Comparison of ENCODE assay signal across 8 cellular contexts in genomic region chr11:2929880-2930704, GRCh38. TPM values are rescaled to one million over a fixed set of nuclear protein-coding genes. Genes with fewer than 3 reads are reported as not detected.
DNase-seq lines count a peak whose midpoint lies in the region; TF ChIP-seq lines count a peak whose summit lies in the region.

No MANE protein-coding gene starts in this region.

- H3K27me3 Mint-ChIP-seq in activated CD4-positive, alpha-beta T cell treated with anti-CD3 and anti-CD28 coated beads, Interleukin-2, amount 10 ng/mL, durations not matched to agents 7 days and 5 days = peaks cover 30% of the 10 kb centered on the region

- no peak overlapping the region for H2BK12ac ChIP-seq in neuronal stem cell (ENCODE audit: low read length)

- H3K27ac ChIP-seq in AG04450 (ENCODE audit: low read depth, low read length) (peak overlapping the region; percentile 92), KMS-11 (no peak overlapping the region), neuronal stem cell (replicated peaks; ENCODE audit: low read length) (no peak overlapping the region)

- H3K79me1 ChIP-seq in neuronal stem cell (ENCODE audit: low read depth, low read length) = no peaks in the 10 kb centered on the region

- no peaks in the 10 kb centered on the region; the same call in 1 of the 2 replicates for H3K9me3 ChIP-seq in AG04450 (ENCODE audit: control insufficient read depth, insufficient read depth, low read length)
- peaks cover 11 to 15% of the 10 kb centered on the region in 2 donors for H3K9me3 ChIP-seq in neuronal stem cell (replicated peaks in 1 of 2; ENCODE audit: control insufficient read depth in 2 of 2, insufficient read depth in 1 of 2, low read depth in 1 of 2, low read length in 2 of 2)

- POLR2A ChIA-PET in AG04450 (lab: Yijun Ruan, JAX) = interaction anchor here (0.6 to 2.8 kb wide), 28 partner anchors 11 to 988 kb away, joined by 3 to 32 read pairs (median 3); partner anchors contain the start of genes CARS1, CDKN1C, NAP1L4 and TSSC4
- POLR2A ChIA-PET in activated CD4-positive, alpha-beta T cell treated with anti-CD3 and anti-CD28 coated beads, Interleukin-2, amount 10 ng/mL, durations not matched to agents 7 days and 5 days (lab: Charles Lee) = interaction anchor here (0.6 to 0.7 kb wide), 2 partner anchors 27 to 32 kb away, joined by 3 to 7 read pairs; no protein-coding TSS in a partner anchor

- H3K27me3 ChIP-seq in AG04450 (ENCODE audit: control insufficient read depth, insufficient read depth, low read length) (no peaks in the 10 kb centered on the region), KMS-11 (ENCODE audit: insufficient read depth, low read depth) (peaks cover 26% of the 10 kb centered on the region), neuronal stem cell (ENCODE audit: control insufficient read depth in 3 of 3, insufficient read depth in 3 of 3, low read depth in 1 of 3, low read length in 3 of 3) (peaks cover 29 to 66% (median 50%) of the 10 kb centered on the region in 3 experiments)

- peak overlapping the region; percentile 57 for H3K4me3 Mint-ChIP-seq in activated CD4-positive, alpha-beta T cell treated with anti-CD3 and anti-CD28 coated beads, Interleukin-2, amount 10 ng/mL, durations not matched to agents 7 days and 5 days

- no peak overlapping the region for H2BK15ac ChIP-seq in neuronal stem cell (ENCODE audit: low read length)

- H4K91ac ChIP-seq in neuronal stem cell (ENCODE audit: low read depth, low read length, poor library complexity) = no peak overlapping the region

- no peaks in the 10 kb centered on the region for H3K79me2 ChIP-seq in KMS-11 (ENCODE audit: insufficient read depth, low read depth)

- no peak overlapping the region for H4K8ac ChIP-seq in neuronal stem cell (ENCODE audit: low read depth, low read length)

- no CpG with 5 or more reads among the region's 53 CpGs for WGBS in neuronal stem cell (ENCODE audit: extremely low coverage in 2 of 2, insufficient read length in 2 of 2, insufficient replicate concordance in 1 of 2), 2 donors

- H2AFZ ChIP-seq in KMS-11 (ENCODE audit: low read depth) (peak overlapping the region; percentile 68), neuronal stem cell (ENCODE audit: low read length) (peak overlapping the region; percentile 62)

- H3K23ac ChIP-seq in neuronal stem cell (ENCODE audit: low read depth, low read length, poor library complexity) = peak overlapping the region; percentile 55

- peak overlapping the region; percentile 86 for H3K4me2 ChIP-seq in KMS-11
- peak overlapping the region; percentile 52 for H3K4me2 ChIP-seq in neuronal stem cell (ENCODE audit: insufficient read depth, low read length, poor library complexity, severe bottlenecking)

- H3K4me1 ChIP-seq in KMS-11 (ENCODE audit: low read depth, poor library complexity, severe bottlenecking) (peaks cover 22% of the 10 kb centered on the region), neuronal stem cell (ENCODE audit: control insufficient read depth in 2 of 2, insufficient read depth in 1 of 2, low read depth in 1 of 2, low read length in 2 of 2) (peaks cover 6 to 7% of the 10 kb centered on the region in 2 donors)

- DNase-seq in AG04450 (ENCODE audit: low read depth, low spot score) (peak; percentile 18), GM13977 (ENCODE audit: low spot score) (peak; percentile 89), fibroblast of pulmonary artery (ENCODE audit: low read depth) (no peak), neuronal stem cell (ENCODE audit: low spot score) (peak; percentile 18), putamen (ENCODE audit: low spot score) (no peak), retina (no peak)
- DNase-seq in activated CD4-positive, alpha-beta T cell treated with anti-CD3 and anti-CD28 coated beads, Interleukin-2, amount 10 ng/mL, durations not matched to agents 7 days and 5 days = peak; percentile 34

- H3K36me3 Mint-ChIP-seq in activated CD4-positive, alpha-beta T cell treated with anti-CD3 and anti-CD28 coated beads, Interleukin-2, amount 10 ng/mL, durations not matched to agents 7 days and 5 days (ENCODE audit: low read depth) = no peaks in the 10 kb centered on the region

- peaks cover 2% of the 10 kb centered on the region for H3K9me3 Mint-ChIP-seq in activated CD4-positive, alpha-beta T cell treated with anti-CD3 and anti-CD28 coated beads, Interleukin-2, amount 10 ng/mL, durations not matched to agents 7 days and 5 days

- H3K4me1 Mint-ChIP-seq in activated CD4-positive, alpha-beta T cell treated with anti-CD3 and anti-CD28 coated beads, Interleukin-2, amount 10 ng/mL, durations not matched to agents 7 days and 5 days = peaks cover 36% of the 10 kb centered on the region

- no peak overlapping the region for H2BK5ac ChIP-seq in neuronal stem cell (ENCODE audit: low read length)

- H4K20me1 ChIP-seq in KMS-11 (ENCODE audit: insufficient read depth) = no peaks in the 10 kb centered on the region

- H2AK5ac ChIP-seq in neuronal stem cell (ENCODE audit: low read depth, low read length) = peak overlapping the region; percentile 89

- H3K27ac Mint-ChIP-seq in activated CD4-positive, alpha-beta T cell treated with anti-CD3 and anti-CD28 coated beads, Interleukin-2, amount 10 ng/mL, durations not matched to agents 7 days and 5 days = peak overlapping the region; percentile 14

- in situ Hi-C loops in GM13977 (cut with MboI; ENCODE audit: low pct_unique_long_range_greater_than_20kb, low sequenced_read_pairs, unreplicated experiment) = no loop called here

- no peak overlapping the region for H3K14ac ChIP-seq in neuronal stem cell (ENCODE audit: low read length)

- H3K36me3 ChIP-seq in KMS-11 (ENCODE audit: insufficient read depth) (no peaks in the 10 kb centered on the region), neuronal stem cell (replicated peaks in 1 of 2; ENCODE audit: control insufficient read depth in 2 of 2, insufficient read depth in 2 of 2, low read length in 2 of 2) (no peaks in the 10 kb centered on the region)

- peak overlapping the region; percentile 92 for H3K18ac ChIP-seq in neuronal stem cell (ENCODE audit: low read length)

- peak overlapping the region; percentile 60; the same call in 1 of the 2 replicates for H3K9ac ChIP-seq in KMS-11
- no peak overlapping the region for H3K9ac ChIP-seq in neuronal stem cell (ENCODE audit: low read depth, low read length, poor library complexity)

- CTCF ChIA-PET in AG04450 (lab: Charles Lee) = interaction anchor here (0.6 to 2.3 kb wide), 13 partner anchors 11 to 982 kb away, joined by 3 to 15 read pairs (median 4); no protein-coding TSS in a partner anchor
- CTCF ChIA-PET in activated CD4-positive, alpha-beta T cell treated with anti-CD3 and anti-CD28 coated beads, Interleukin-2, amount 10 ng/mL, durations not matched to agents 7 days and 5 days (lab: Charles Lee) = interaction anchor here (0.7 to 2.8 kb wide), 21 partner anchors 10 to 530 kb away, joined by 3 to 15 read pairs (median 4); partner anchors contain the start of gene TSSC4

- no peak overlapping the region for H2BK120ac ChIP-seq in neuronal stem cell (ENCODE audit: low read depth, low read length)

- H3K4ac ChIP-seq in neuronal stem cell (ENCODE audit: low read length) = no peak overlapping the region

- H3K4me3 ChIP-seq in AG04450 (ENCODE audit: low read depth, low read length) (peak overlapping the region; percentile 77), KMS-11 (IDR thresholded peaks at IDR 0.05; ENCODE audit: insufficient read depth, low read depth, low read length) (no peak overlapping the region), fibroblast of pulmonary artery (replicated peaks; ENCODE audit: low read depth, low read length) (peak overlapping the region; percentile 71), neuronal stem cell (ENCODE audit: low read length in 2 of 2) (no peak overlapping the region)

- peak; percentile 53 for TF ChIP-seq CTCF in AG04450 (IDR thresholded peaks at IDR 0.05; ENCODE audit: low read depth, low read length)
- peak; percentile 52 for TF ChIP-seq CTCF in GM13977 (IDR thresholded peaks at IDR 0.05; ENCODE audit: extremely low read depth, insufficient read depth, missing control alignments)
- no peak; the same call in 1 of the 2 replicates for TF ChIP-seq CTCF in KMS-11 (conservative IDR thresholded peaks at IDR 0.05; ENCODE audit: low read depth, low read length)
- peak; percentile 39 for TF ChIP-seq CTCF in fibroblast of pulmonary artery (IDR thresholded peaks at IDR 0.05; ENCODE audit: low read length, missing control alignments)

RNA-seq across cellular contexts. Expression of gene PHLDA2, which starts 0.9 kb away (rescaled TPM):
- polyA plus RNA-seq in AG04450 (2011; rRNA removed) = 9.6 and 14.4 TPM in 2 replicates
- polyA minus RNA-seq in AG04450 (2011; rRNA and poly(A)+ RNA removed) = 3.2 and 3.6 TPM in 2 replicates
- under 1 TPM; 0.35 to 0.45 TPM for total RNA-seq in activated CD4-positive, alpha-beta T cell treated with anti-CD3 and anti-CD28 coated beads, Interleukin-2, amount 10 ng/mL, durations not matched to agents 7 days and 5 days
- polyA plus RNA-seq in neuronal stem cell (2013, experiment 1 of 2) = 6.3 TPM
- polyA plus RNA-seq in neuronal stem cell (2013, experiment 2 of 2) = 6.8 TPM

RNA-seq across cellular contexts. Expression of gene CDKN1C, which starts 44.5 kb away (rescaled TPM):
- polyA plus RNA-seq in AG04450 (2011; rRNA removed) = 6.3 and 8.1 TPM in 2 replicates
- polyA minus RNA-seq in AG04450 (2011; rRNA and poly(A)+ RNA removed) = 1.8 and 4.0 TPM in 2 replicates
- total RNA-seq in activated CD4-positive, alpha-beta T cell treated with anti-CD3 and anti-CD28 coated beads, Interleukin-2, amount 10 ng/mL, durations not matched to agents 7 days and 5 days = under 1 TPM; 0.29 to 0.40 TPM
- polyA plus RNA-seq in neuronal stem cell (2013, experiment 1 of 2) = 45.4 TPM
- 48.3 TPM for polyA plus RNA-seq in neuronal stem cell (2013, experiment 2 of 2)

Comparison
In these comparisons a context has a peak if more than half of its experiments do, and no peak if none do; other contexts are left out.
1. DNase-seq: peak in AG04450 (single experiment), GM13977 (single experiment), activated CD4-positive, alpha-beta T cell treated with anti-CD3 and anti-CD28 coated beads, Interleukin-2, amount 10 ng/mL, durations not matched to agents 7 days and 5 days (single experiment) and neuronal stem cell (single experiment); none in fibroblast of pulmonary artery (single experiment), putamen (single experiment) and retina (single experiment).
2. H3K4me3 ChIP-seq: peak in AG04450 (single experiment) and fibroblast of pulmonary artery (single experiment); none in KMS-11 (single experiment) and neuronal stem cell (0 of 2).